In genomic region chr20:35771689-35772562, GRCh38 we compare ENCODE assay signal across 8 cellular contexts. TPM values are rescaled to one million over a fixed set of nuclear protein-coding genes. Genes with fewer than 3 reads are reported as not detected.
DNase-seq lines count a peak whose midpoint lies in the region; ATAC-seq lines count a peak whose summit lies in the region.

Gene PHF20, plus strand, starts transcription at chr20:35772015. Its CDS starts 29,508 bp downstream, at chr20:35801523.

- DNase-seq in COLO829 (ENCODE audit: low spot score) (peak; percentile 98), HT1080 (ENCODE audit: low read depth) (peak; percentile 82), NOMO-1 (lab: John Stamatoyannopoulos, UW; ENCODE audit: unreplicated experiment in 2 of 2) (peak; percentile 89 to 93), medulla oblongata (ENCODE audit: extremely low spot score) (peak; percentile 97)
- peak; percentile 99 for DNase-seq in effector CD8-positive, alpha-beta T cell (lab: John Stamatoyannopoulos, UW)
- DNase-seq in stimulated activated CD4-positive, alpha-beta T cell treated with anti-CD3 and anti-CD28 coated beads, TNF-alpha, amount 100 ng/mL, for 48 hours (ENCODE audit: low read depth in 3 of 3) = peak; percentile 99 to 100 (median 100)

- CTCF ChIA-PET in activated CD8-positive, alpha-beta memory T cell treated with anti-CD3 and anti-CD28 coated beads for 36 hours (lab: Charles Lee) = interaction anchor here (0.7 to 3.3 kb wide), 4 partner anchors 29 to 183 kb away, joined by 3 to 18 read pairs (median 4); partner anchors contain the start of genes RBM39 and SCAND1

- peak; percentile 80 for ATAC-seq in GM21360 (IDR thresholded peaks at IDR 0.05; ENCODE audit: unreplicated experiment)

- POLR2A ChIA-PET in activated CD8-positive, alpha-beta memory T cell treated with anti-CD3 and anti-CD28 coated beads for 36 hours (lab: Charles Lee) = interaction anchor here (0.6 to 7.0 kb wide), 4 partner anchors 30 to 1778 kb away, joined by 3 to 119 read pairs (median 12); partner anchors contain the start of genes RALY, RBM39 and SCAND1

RNA-seq across cellular contexts. Expression of gene PHF20, which starts in this region (rescaled TPM):
- total RNA-seq in HT1080 (2014; rRNA removed; shearing (Covaris generic)) = 28.6 and 36.7 TPM in 2 replicates
- 23.1 and 30.1 TPM in 2 replicates for polyA plus RNA-seq in HT1080 (2015; cell fraction: cytosol; rRNA removed)
- 31.8 and 33.2 TPM in 2 replicates for polyA plus RNA-seq in HT1080 (2015; cell fraction: nucleus; rRNA removed)
- total RNA-seq in activated CD8-positive, alpha-beta memory T cell treated with anti-CD3 and anti-CD28 coated beads for 36 hours = 10 to 100 TPM; 55.9 to 57.3 TPM

Comparison
In these comparisons a context has a peak if more than half of its experiments do, and no peak if none do; other contexts are left out.
1. Peak in every context shown above with its lines: DNase-seq and ATAC-seq.